9 cellular contexts compared by ENCODE assay signal in the genomic region with DNA sequence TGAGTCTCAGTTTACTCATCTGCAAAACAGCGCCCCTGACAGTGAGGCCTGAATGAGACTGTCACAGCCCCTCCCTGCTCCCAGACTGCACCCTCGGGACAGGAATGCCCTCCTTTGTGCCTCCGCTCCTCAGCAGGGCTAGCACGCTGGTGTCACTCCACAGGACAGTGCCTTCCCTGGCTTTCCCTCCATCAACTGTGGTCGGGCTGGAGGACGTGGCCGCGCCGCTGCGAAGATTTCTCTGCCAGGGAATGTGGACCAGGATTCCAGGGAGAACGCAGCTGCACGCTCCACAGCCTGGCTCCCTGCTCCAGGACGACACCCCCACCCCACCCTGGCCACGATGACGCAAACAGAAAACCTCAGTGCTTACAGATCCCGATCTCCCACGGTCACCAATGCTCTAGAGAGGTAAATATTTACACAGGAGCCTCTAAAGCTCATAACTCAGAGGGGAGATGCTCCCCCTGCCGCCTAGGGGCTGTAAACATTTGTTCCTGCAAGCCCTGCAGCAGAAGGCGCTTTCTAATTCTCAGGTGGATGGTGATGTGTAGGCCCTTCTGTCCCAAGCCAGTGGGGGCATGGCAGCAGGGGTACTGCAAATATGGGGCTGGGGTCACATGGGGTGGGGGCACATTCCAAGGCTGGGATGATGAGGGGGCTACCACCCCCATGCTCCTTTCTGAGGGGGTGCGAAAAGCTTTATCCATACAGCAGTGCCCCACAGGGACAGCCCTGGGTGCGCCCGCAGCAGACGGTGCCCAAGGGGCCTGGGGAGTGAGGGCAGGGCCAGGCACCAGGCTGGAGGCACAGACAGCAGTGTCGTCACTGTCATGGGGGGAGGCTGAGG. TPM values are rescaled to one million over a fixed set of nuclear protein-coding genes. Genes with fewer than 3 reads are reported as not detected.
DNase-seq lines count a peak whose midpoint lies in the region; ATAC-seq and TF ChIP-seq lines count a peak whose summit lies in the region.
"Had no signal": no experiment of that assay in that cellular context is flagged by ENCODE, and none has a peak within 500 bp of the region (broad histone marks: within the 10 kb centered on the region; RNA-seq: fewer than 3 reads in every experiment).

No MANE protein-coding gene starts in this region.

- 25% methylated on average over 24 of the region's 24 CpGs for WGBS in mesenchymal stem cell

- H3K36me3 ChIP-seq in Caco-2 (ENCODE audit: control insufficient read depth, insufficient read depth, low read length) (no peaks in the 10 kb centered on the region; the same call in 1 of the 2 replicates), mesenchymal stem cell (ENCODE audit: control insufficient read depth in 1 of 2, insufficient read depth in 2 of 2, low read depth in 1 of 2, low read length in 2 of 2) (peaks cover 0 to 22% of the 10 kb centered on the region in 2 experiments)

- H3K9ac ChIP-seq in mesenchymal stem cell (ENCODE audit: low read length), result peak overlapping the region; percentile 83

- DNase-seq in Caco-2 (peak; percentile 62 to 73), NCI-H2107 (lab: John Stamatoyannopoulos, UW) (peak; percentile 54), choroid plexus epithelial cell (ENCODE audit: low read depth) (peak; percentile 98), mesenchymal stem cell (peak; percentile 99), cortex of kidney (lab: John Stamatoyannopoulos, UW) (no peak), GDM1 (lab: John Stamatoyannopoulos, UW) (no peak), NCI-H226 (no peak)

- BruUV-seq in Caco-2 (replicated peaks; lab: Mats Ljungman, UMichigan), result no TSS peak

- no peak for ATAC-seq in GM21619 (IDR thresholded peaks at IDR 0.05; ENCODE audit: unreplicated experiment)

- H2AK5ac ChIP-seq in mesenchymal stem cell (ENCODE audit: low read length, severe bottlenecking), result peak overlapping the region; percentile 54

- H3K4ac ChIP-seq in mesenchymal stem cell (ENCODE audit: low read depth in 1 of 2, low read length in 2 of 2), result peak overlapping the region; percentile 42 to 85

- peak overlapping the region; percentile 70 for H3K27ac ChIP-seq in mesenchymal stem cell (ENCODE audit: low read length, poor library complexity, severe bottlenecking)

- peak overlapping the region; percentile 67 for H2BK120ac ChIP-seq in mesenchymal stem cell (ENCODE audit: low read depth, low read length)

- H3K9me3 ChIP-seq in Caco-2, result no peaks in the 10 kb centered on the region
- no peaks in the 10 kb centered on the region for H3K9me3 ChIP-seq in mesenchymal stem cell (ENCODE audit: control insufficient read depth, low read length)

- H3K36me3 Mint-ChIP-seq in Caco-2 (ENCODE audit: insufficient read depth, unreplicated experiment), result no peaks in the 10 kb centered on the region

- no peak overlapping the region for H2BK5ac ChIP-seq in mesenchymal stem cell (ENCODE audit: low read depth, low read length, poor library complexity, severe bottlenecking)

- H3K4me3 ChIP-seq in Caco-2 (ENCODE audit: low read depth, low read length) (no peak overlapping the region), choroid plexus epithelial cell (ENCODE audit: low read depth, low read length) (peak overlapping the region; percentile 10), mesenchymal stem cell (ENCODE audit: insufficient read depth in 1 of 2, low read depth in 1 of 2, low read length in 2 of 2) (peak overlapping the region in 1 of 2 experiments; percentile 57)

- no peaks in the 10 kb centered on the region for H3K9me3 Mint-ChIP-seq in Caco-2 (ENCODE audit: unreplicated experiment)
- H3K9me3 Mint-ChIP-seq: dendritic cell treated with granulocyte-macrophage colony-stimulating factor and Interleukin-4, amounts not matched to agents 40 ng/mL and 50 ng/mL, for 4 days had no signal

- no peak overlapping the region for H2AFZ ChIP-seq in mesenchymal stem cell (ENCODE audit: low read depth, low read length)

- peak overlapping the region; percentile 36 for H3K27ac Mint-ChIP-seq in Caco-2 (ENCODE audit: unreplicated experiment)
- H3K27ac Mint-ChIP-seq: dendritic cell treated with granulocyte-macrophage colony-stimulating factor and Interleukin-4, amounts not matched to agents 40 ng/mL and 50 ng/mL, for 4 days had no signal

- peak overlapping the region; percentile 98 for H4K91ac ChIP-seq in mesenchymal stem cell (ENCODE audit: low read length)

- no peak overlapping the region for H3K4me3 Mint-ChIP-seq in Caco-2 (ENCODE audit: unreplicated experiment)
- H3K4me3 Mint-ChIP-seq: dendritic cell treated with granulocyte-macrophage colony-stimulating factor and Interleukin-4, amounts not matched to agents 40 ng/mL and 50 ng/mL, for 4 days had no signal

- peak overlapping the region; percentile 26 for H3K4me2 ChIP-seq in mesenchymal stem cell (ENCODE audit: low read length, poor library complexity, severe bottlenecking)

- intact Hi-C loops in Caco-2 (cut with micrococcal nuclease; ENCODE audit: unreplicated experiment), result loop anchor here (5.0 kb wide), 1 partner anchor 134 kb away; no protein-coding TSS in a partner anchor

- peak overlapping the region; percentile 73 for H2BK15ac ChIP-seq in mesenchymal stem cell (ENCODE audit: low read depth, poor library complexity, severe bottlenecking)

- H3K27me3 ChIP-seq in Caco-2 (replicated peaks; ENCODE audit: control insufficient read depth, insufficient read depth, low read length) (no peaks in the 10 kb centered on the region), mesenchymal stem cell (ENCODE audit: control insufficient read depth in 1 of 2, insufficient read depth in 1 of 2, low read length in 2 of 2) (no peaks in the 10 kb centered on the region)

- peak; percentile 25 to 49 for TF ChIP-seq CTCF in Caco-2 (IDR thresholded peaks at IDR 0.05; ENCODE audit: insufficient read depth in 1 of 2, low read depth in 1 of 2, low read length in 1 of 2, severe bottlenecking in 1 of 2, unreplicated experiment in 1 of 2)
- TF ChIP-seq CTCF in choroid plexus epithelial cell (conservative IDR thresholded peaks at IDR 0.05; ENCODE audit: low read depth, low read length), result peak; percentile 80

- H3K27me3 Mint-ChIP-seq in Caco-2 (ENCODE audit: insufficient read depth, unreplicated experiment), result no peaks in the 10 kb centered on the region
- H3K27me3 Mint-ChIP-seq: dendritic cell treated with granulocyte-macrophage colony-stimulating factor and Interleukin-4, amounts not matched to agents 40 ng/mL and 50 ng/mL, for 4 days had no signal

- peak overlapping the region in 1 of 2 experiments; percentile 16 for H3K23ac ChIP-seq in mesenchymal stem cell (ENCODE audit: low read length in 2 of 2)

- H3K18ac ChIP-seq in mesenchymal stem cell (ENCODE audit: low read depth in 1 of 2, low read length in 2 of 2), result peak overlapping the region; percentile 87 to 96

- H2BK12ac ChIP-seq in mesenchymal stem cell (ENCODE audit: low read length in 2 of 2), result peak overlapping the region; percentile 30 to 96

- peaks cover 44% of the 10 kb centered on the region for H3K79me1 ChIP-seq in mesenchymal stem cell (replicated peaks; ENCODE audit: low read length, poor library complexity, severe bottlenecking)

- H3K14ac ChIP-seq in mesenchymal stem cell (ENCODE audit: low read length in 2 of 2), result peak overlapping the region in 1 of 2 experiments; percentile 78

- CTCF ChIA-PET in Caco-2 (lab: Charles Lee), result interaction anchor here (0.7 to 1.3 kb wide), 5 partner anchors 15 to 73 kb away, joined by 3 to 6 read pairs (median 3); no protein-coding TSS in a partner anchor

- H3K4me1 ChIP-seq in Caco-2 (peaks cover 13% of the 10 kb centered on the region), mesenchymal stem cell (ENCODE audit: control insufficient read depth, insufficient read depth, low read depth, low read length) (peaks cover 62% of the 10 kb centered on the region)

- H3K4me1 Mint-ChIP-seq in Caco-2 (ENCODE audit: low read depth, unreplicated experiment), result peaks cover 12% of the 10 kb centered on the region

- POLR2A ChIA-PET in Caco-2 (lab: Charles Lee), result no interaction called here

- H4K8ac ChIP-seq in mesenchymal stem cell (ENCODE audit: low read length), result peak overlapping the region; percentile 79

RNA-seq across cellular contexts. Expression of gene HS6ST1, which starts 12.4 kb away (rescaled TPM):
- 17.5 and 20.3 TPM in 2 replicates for total RNA-seq in Caco-2 (2022)
- 37.7 TPM for polyA plus RNA-seq in mesenchymal stem cell (2013, experiment 1 of 2)
- 37.3 TPM for polyA plus RNA-seq in mesenchymal stem cell (2013, experiment 2 of 2)

Comparison
In these comparisons a context has a peak if more than half of its experiments do, and no peak if none do; other contexts are left out.
1. DNase-seq: peak in Caco-2 (2 of 2), NCI-H2107 (single experiment), choroid plexus epithelial cell (single experiment) and mesenchymal stem cell (single experiment); none in cortex of kidney (single experiment), GDM1 (single experiment) and NCI-H226 (single experiment).